In the genomic region with DNA sequence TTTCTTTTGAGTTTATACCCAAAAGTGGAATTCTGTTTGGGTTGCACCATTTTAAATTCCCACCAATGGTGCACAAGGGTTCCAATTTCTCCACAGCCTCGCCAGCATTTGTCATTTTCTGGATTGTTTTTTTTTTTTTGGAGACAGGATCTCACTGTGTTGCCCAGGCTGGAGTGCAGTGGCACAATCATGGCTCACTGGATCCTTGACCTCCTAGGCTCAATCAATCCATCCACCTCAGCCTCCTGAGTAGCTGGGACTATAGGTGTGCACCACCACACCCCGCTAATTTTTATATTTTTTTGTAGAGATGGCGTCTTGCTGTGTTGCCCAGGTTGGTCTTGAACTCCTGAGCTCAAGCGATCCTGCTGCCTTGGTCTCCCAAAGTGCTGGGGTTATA, we compare ENCODE assay signal across 14 cellular contexts. TPM values are rescaled to one million over a fixed set of nuclear protein-coding genes. Genes with fewer than 3 reads are reported as not detected.
DNase-seq lines count a peak whose midpoint lies in the region; ATAC-seq and TF ChIP-seq lines count a peak whose summit lies in the region.
"Had no signal": no experiment of that assay in that cellular context is flagged by ENCODE, and none has a peak within 500 bp of the region (broad histone marks: within the 10 kb centered on the region; RNA-seq: fewer than 3 reads in every experiment).

No MANE protein-coding gene starts in this region.

- no peak overlapping the region for H2AK5ac ChIP-seq in trophoblast cell (ENCODE audit: low read length)

- H3K14ac ChIP-seq in trophoblast cell (ENCODE audit: low read length), result no peak overlapping the region

- no peaks in the 10 kb centered on the region for H3K9me2 ChIP-seq in DOHH2 (replicated peaks; ENCODE audit: control insufficient read depth, low read length)
- H3K9me2 ChIP-seq in OCI-LY7 (ENCODE audit: insufficient read depth, low read length), result no peaks in the 10 kb centered on the region

- H3K9ac ChIP-seq in trophoblast cell (ENCODE audit: low read length), result no peak overlapping the region
- H3K9ac ChIP-seq: KMS-11 had no signal

- no peak overlapping the region for H4K91ac ChIP-seq in trophoblast cell (ENCODE audit: low read depth, low read length)

- no peak overlapping the region for H3K18ac ChIP-seq in trophoblast cell (ENCODE audit: low read length)

- intact Hi-C loops in OCI-LY7 (cut with micrococcal nuclease; ENCODE audit: unreplicated experiment), result no loop called here

- WGBS in trophoblast cell (ENCODE audit: extremely low coverage, insufficient coverage, insufficient read length), result no CpG with 5 or more reads among the region's 4 CpGs

- no TSS peak for BruUV-seq in OCI-LY7 (replicated peaks; lab: Mats Ljungman, UMichigan)

- H2AFZ ChIP-seq in OCI-LY7 (ENCODE audit: low read length), result no peak overlapping the region
- no peak overlapping the region for H2AFZ ChIP-seq in trophoblast cell (ENCODE audit: insufficient read depth, low read length, poor library complexity)

- H2BK120ac ChIP-seq in trophoblast cell (ENCODE audit: insufficient read depth, low read length, poor library complexity), result no peak overlapping the region

- peak overlapping the region; percentile 76 for H3K4me2 ChIP-seq in DOHH2 (ENCODE audit: low read length)
- peak overlapping the region; percentile 100 for H3K4me2 ChIP-seq in OCI-LY7 (ENCODE audit: low read length)
- no peak overlapping the region for H3K4me2 ChIP-seq in trophoblast cell (ENCODE audit: low read length)
- H3K4me2 ChIP-seq: A549, KMS-11 had no signal

- H4K12ac ChIP-seq in trophoblast cell (ENCODE audit: low read depth, low read length), result no peak overlapping the region

- H3K79me1 ChIP-seq in trophoblast cell (ENCODE audit: low read length), result no peaks in the 10 kb centered on the region

- no peak overlapping the region for H2BK5ac ChIP-seq in trophoblast cell (ENCODE audit: low read depth, low read length, poor library complexity)

- H3K9me3 ChIP-seq in DOHH2 (ENCODE audit: control insufficient read depth, insufficient read depth, low read length) (no peaks in the 10 kb centered on the region), OCI-LY7 (ENCODE audit: low read length) (peaks cover 4% of the 10 kb centered on the region; the same call in 1 of the 2 replicates), trophoblast cell (ENCODE audit: insufficient read depth, low read depth, low read length) (no peaks in the 10 kb centered on the region)
- H3K9me3 ChIP-seq: A549, BE2C, HAP-1 had no signal

- H3K79me2 ChIP-seq in DOHH2 (ENCODE audit: control insufficient read depth, low read length) (peaks cover 86% of the 10 kb centered on the region), OCI-LY7 (ENCODE audit: insufficient read depth, low read depth, low read length) (peaks cover 89% of the 10 kb centered on the region), trophoblast cell (ENCODE audit: control insufficient read depth, insufficient read depth, low read length, poor library complexity) (peaks cover 6% of the 10 kb centered on the region)

- H3K27me3 ChIP-seq in DOHH2 (ENCODE audit: control insufficient read depth, low read length) (no peaks in the 10 kb centered on the region), trophoblast cell (ENCODE audit: insufficient read depth, low read length) (no peaks in the 10 kb centered on the region)
- H3K27me3 ChIP-seq: BE2C had no signal

- no peak overlapping the region for H2BK12ac ChIP-seq in trophoblast cell (ENCODE audit: low read length)

- H4K8ac ChIP-seq in trophoblast cell (ENCODE audit: low read depth, low read length), result no peak overlapping the region

- H4K20me1 ChIP-seq in DOHH2 (ENCODE audit: control insufficient read depth, insufficient read depth, low read depth, low read length) (no peaks in the 10 kb centered on the region), OCI-LY7 (ENCODE audit: insufficient read depth, low read length) (no peaks in the 10 kb centered on the region)

- ATAC-seq in GM21619 (IDR thresholded peaks at IDR 0.05; ENCODE audit: unreplicated experiment) (no peak), HG03280 (IDR thresholded peaks at IDR 0.05; ENCODE audit: unreplicated experiment) (no peak)
- ATAC-seq: A549 had no signal

- peak overlapping the region; percentile 2 for H3K4ac ChIP-seq in trophoblast cell (ENCODE audit: low read depth, low read length)

- POLR2A ChIA-PET in OCI-LY7 (lab: Charles Lee), result interaction anchor here (0.6 to 6.5 kb wide), 11 partner anchors 8 to 293 kb away, joined by 3 to 65 read pairs (median 4); a partner anchor contains a TSS

- peaks cover 76% of the 10 kb centered on the region for H3F3A ChIP-seq in DOHH2 (ENCODE audit: control insufficient read depth, insufficient read depth)

- peak overlapping the region; percentile 90 for H3K27ac ChIP-seq in DOHH2 (ENCODE audit: low read depth, low read length)
- peak overlapping the region; percentile 97 for H3K27ac ChIP-seq in OCI-LY7 (ENCODE audit: low read depth, low read length, poor library complexity, severe bottlenecking)
- no peak overlapping the region for H3K27ac ChIP-seq in trophoblast cell (ENCODE audit: low read depth, low read length)
- H3K27ac ChIP-seq: A549, KMS-11 had no signal

- H3K4me1 ChIP-seq in DOHH2 (ENCODE audit: control insufficient read depth, low read length) (peaks cover 100% of the 10 kb centered on the region), OCI-LY7 (ENCODE audit: insufficient read depth, low read length, poor library complexity, severe bottlenecking) (peaks cover 100% of the 10 kb centered on the region), trophoblast cell (ENCODE audit: control insufficient read depth in 1 of 2, insufficient read depth in 2 of 2, low read length in 2 of 2) (peaks cover 8 to 15% of the 10 kb centered on the region in 2 experiments)

- CTCF ChIA-PET in OCI-LY7 (lab: Charles Lee; ENCODE audit: unreplicated experiment), result interaction anchor here (1.9 kb wide), 1 partner anchor 120 kb away, joined by 4 read pairs; no protein-coding TSS in a partner anchor

- DNase-seq in OCI-LY7 (ENCODE audit: low spot score) (no peak), trophoblast cell (no peak), HK-2 (ENCODE audit: unreplicated experiment) (no peak)
- DNase-seq: BE2C; CD8-positive, alpha-beta memory T cell; DMS53; EL; HFFc6 had no signal

- H3K23ac ChIP-seq in trophoblast cell (ENCODE audit: low read length), result no peak overlapping the region

- peaks cover 51% of the 10 kb centered on the region for H3K36me3 ChIP-seq in DOHH2 (ENCODE audit: control insufficient read depth, low read length)
- peaks cover 39% of the 10 kb centered on the region for H3K36me3 ChIP-seq in OCI-LY7 (ENCODE audit: insufficient read depth, low read length)
- H3K36me3 ChIP-seq in trophoblast cell (ENCODE audit: control insufficient read depth in 1 of 2, insufficient read depth in 2 of 2, low read length in 2 of 2), result no peaks in the 10 kb centered on the region
- H3K36me3 ChIP-seq: BE2C, HAP-1 had no signal

- TF ChIP-seq CTCF in DOHH2 (IDR thresholded peaks at IDR 0.05; ENCODE audit: low read depth, low read length, poor library complexity, severe bottlenecking) (no peak), OCI-LY7 (conservative IDR thresholded peaks at IDR 0.05; ENCODE audit: low read length) (no peak)

- H3K4me3 ChIP-seq in DOHH2 (ENCODE audit: low read length) (peak overlapping the region; percentile 76), OCI-LY7 (ENCODE audit: low read depth, low read length, poor library complexity, severe bottlenecking) (peak overlapping the region; percentile 6), trophoblast cell (ENCODE audit: low read depth, low read length) (no peak overlapping the region)
- H3K4me3 ChIP-seq: A549, HAP-1 had no signal

RNA-seq across cellular contexts. Expression of a gene that starts 46.6 kb away (rescaled TPM):
- total RNA-seq in OCI-LY7 (2014; rRNA removed; shearing (Covaris generic)), result 131 and 143 TPM in 2 replicates
- 199 and 247 TPM in 2 replicates for total RNA-seq in OCI-LY7 (2022)
- 39.0 and 43.1 TPM in 2 replicates for polyA plus RNA-seq in trophoblast cell (2013)
